ENCODE assay signal across 11 cellular contexts in the genomic region with DNA sequence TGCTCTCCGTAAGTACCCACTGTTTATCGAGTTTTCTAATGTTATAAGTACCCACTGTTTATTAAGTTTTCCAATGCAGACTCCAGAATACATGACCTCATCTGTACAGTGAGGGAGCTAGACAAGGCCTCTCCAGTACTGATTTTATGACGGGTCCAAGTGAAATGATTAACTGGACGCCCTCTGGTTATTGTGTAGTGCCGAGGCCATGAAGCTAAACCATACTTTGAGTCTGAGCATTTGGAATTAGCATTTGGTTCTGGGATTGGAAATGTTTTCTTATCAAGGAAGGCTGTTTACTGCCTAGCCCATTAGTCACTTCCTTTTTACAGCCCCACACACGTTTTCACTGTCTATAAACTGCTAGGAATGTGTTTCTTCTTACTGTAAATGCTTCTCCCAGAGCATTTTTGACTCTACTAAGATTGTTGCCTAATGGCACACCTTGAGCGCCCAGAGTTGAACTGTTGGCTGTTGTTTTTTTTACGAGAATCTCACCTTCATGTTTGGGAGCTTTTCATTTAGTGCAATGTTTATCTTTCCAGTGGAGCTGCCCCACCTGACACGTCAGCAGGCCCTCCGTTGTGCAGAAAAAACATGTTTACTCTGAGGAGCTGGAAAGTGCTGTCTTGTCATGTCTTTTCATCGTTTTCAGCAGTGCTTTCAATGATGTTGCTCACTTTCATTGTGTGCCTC. TPM values are rescaled to one million over a fixed set of nuclear protein-coding genes. Genes with fewer than 3 reads are reported as not detected.
DNase-seq lines count a peak whose midpoint lies in the region; ATAC-seq and TF ChIP-seq lines count a peak whose summit lies in the region.
"Had no signal": no experiment of that assay in that cellular context is flagged by ENCODE, and none has a peak within 500 bp of the region (broad histone marks: within the 10 kb centered on the region; RNA-seq: fewer than 3 reads in every experiment).

No MANE protein-coding gene starts in this region.

- ATAC-seq in omental fat pad (ENCODE audit: low FRiP score) (peak; percentile 51), HG03095 (IDR thresholded peaks at IDR 0.05; ENCODE audit: unreplicated experiment) (no peak), Right ventricle myocardium inferior (no peak)

- no peak for TF ChIP-seq CTCF in omental fat pad (IDR thresholded peaks at IDR 0.05)

- peak; percentile 85 for DNase-seq in ELR (ENCODE audit: low read depth)
- peak; percentile 97 for DNase-seq in NCI-H226
- DNase-seq in dermis blood vessel endothelial cell: peak; percentile 84
- DNase-seq in omental fat pad (ENCODE audit: low spot score): no peak
- DNase-seq in activated gamma-delta T cell treated with Interleukin-2 at 50 U/mL for 16 hours: no peak
- DNase-seq in Right ventricle myocardium inferior (ENCODE audit: missing footprints): no peak
- DNase-seq in NCI-H1105 treated with DMSO at 0.1 percent for 48 hours (lab: John Stamatoyannopoulos, UW): no peak
- DNase-seq: H7; stimulated activated CD4-positive, alpha-beta T cell treated with anti-CD3 and anti-CD28 coated beads, Interleukin-4, amount 100 ng/mL, for 24 hours had no signal

- intact Hi-C loops in Right ventricle myocardium inferior (cut with DNase I): no loop called here

RNA-seq across cellular contexts. Expression of gene SPATA46, which starts 26.9 kb away (rescaled TPM):
- total RNA-seq in dermis blood vessel endothelial cell (not detected in 2 replicates), omental fat pad (not detected), Right ventricle myocardium inferior (not detected)
- total RNA-seq: dermis microvascular lymphatic vessel endothelial cell, H7 had no signal

RNA-seq across cellular contexts. Expression of gene C1orf226, which starts 31.7 kb away (rescaled TPM):
- total RNA-seq in dermis blood vessel endothelial cell (0.34 and 1.1 TPM in 2 replicates), omental fat pad (10 to 100 TPM in 1 of 4 donors, 1 to 10 TPM in 3; 2.5 to 10.2 (median 3.7) TPM), Right ventricle myocardium inferior (4.6 TPM)

Comparison
In these comparisons a context has a peak if more than half of its experiments do, and no peak if none do; other contexts are left out.
1. DNase-seq: peak in ELR (single experiment), NCI-H226 (single experiment) and dermis blood vessel endothelial cell (single experiment); none in omental fat pad (single experiment), activated gamma-delta T cell treated with Interleukin-2 at 50 U/mL for 16 hours (single experiment), Right ventricle myocardium inferior (single experiment) and NCI-H1105 treated with DMSO at 0.1 percent for 48 hours (single experiment).